In genomic region chr9:38255599-38255998, GRCh38 we compare ENCODE assay signal across 19 cellular contexts.
DNase-seq lines count a peak whose midpoint lies in the region; ATAC-seq, FAIRE-seq and TF ChIP-seq lines count a peak whose summit lies in the region.
"Had no signal": no experiment of that assay in that cellular context is flagged by ENCODE, and none has a peak within 500 bp of the region (broad histone marks: within the 10 kb centered on the region; RNA-seq: fewer than 3 reads in every experiment).

No MANE protein-coding gene starts in this region.

- no peak for TF ChIP-seq RAD21 in A549 (conservative IDR thresholded peaks at IDR 0.05 in 1 of 2, IDR thresholded peaks at IDR 0.05 in 1 of 2)
- TF ChIP-seq RAD21 in IMR-90 (IDR thresholded peaks at IDR 0.05; ENCODE audit: low read length) = no peak
- TF ChIP-seq RAD21 in K562 (CRISPR knock-in tag; conservative IDR thresholded peaks at IDR 0.05 in 1 of 2, IDR thresholded peaks at IDR 0.05 in 1 of 2) = no peak

- no peak overlapping the region for H3K9ac ChIP-seq in IMR-90 (ENCODE audit: low read depth, low read length)
- H3K9ac ChIP-seq in K562 (ENCODE audit: insufficient read depth in 1 of 2, low read depth in 2 of 2, low read length in 2 of 2) = no peak overlapping the region
- H3K9ac ChIP-seq: BLaER1 had no signal

- H2AK9ac ChIP-seq in IMR-90 (replicated peaks; ENCODE audit: low read depth, low read length, poor library complexity) = no peak overlapping the region

- no peak overlapping the region for H4K5ac ChIP-seq in IMR-90 (ENCODE audit: low read depth, low read length)

- no peak overlapping the region for H3K4me3 ChIP-seq in A549
- H3K4me3 ChIP-seq in IMR-90 (ENCODE audit: insufficient read depth, low read depth, low read length) = no peak overlapping the region
- H3K4me3 ChIP-seq in K562 = no peak overlapping the region
- H3K4me3 ChIP-seq in vagina = no peak overlapping the region
- H3K4me3 ChIP-seq in naive thymus-derived CD4-positive, alpha-beta T cell (ENCODE audit: low read length) = no peak overlapping the region
- H3K4me3 ChIP-seq: BLaER1, GM23338 had no signal

- no peaks in the 10 kb centered on the region for H3K79me1 ChIP-seq in IMR-90 (ENCODE audit: low read depth in 1 of 2, low read length in 2 of 2)

- dilution Hi-C loops in IMR-90 (cut with HindIII; ENCODE audit: low sequenced_read_pairs, unreplicated experiment) = no loop called here

- no peak overlapping the region for H2BK120ac ChIP-seq in IMR-90 (ENCODE audit: low read depth, low read length)

- no peak overlapping the region for H3K14ac ChIP-seq in IMR-90 (replicated peaks; ENCODE audit: low read depth, low read length)

- BruUV-seq in IMR-90 (replicated peaks; lab: Mats Ljungman, UMichigan) (no TSS peak), K562 (replicated peaks; lab: Mats Ljungman, UMichigan) (no TSS peak)

- H2AK5ac ChIP-seq in IMR-90 (ENCODE audit: low read depth, low read length) = no peak overlapping the region

- DNase-seq in A549 (ENCODE audit: low read depth in 1 of 2, low spot score in 1 of 2) (no peak), IMR-90 (no peak), K562 (ENCODE audit: extremely low read depth in 1 of 4, low spot score in 3 of 4) (no peak), vagina (ENCODE audit: extremely low spot score in 2 of 2) (peak; percentile 37 to 46)
- no peak for DNase-seq in naive thymus-derived CD4-positive, alpha-beta T cell
- no peak for DNase-seq in activated CD4-positive, alpha-beta T cell treated with anti-CD3 and anti-CD28 coated beads for 1 hour
- DNase-seq: Caco-2; CD4-positive, CD25-positive, alpha-beta regulatory T cell; CD8-positive, alpha-beta T cell; DMS153; DND-41; H9 had no signal

- no peak overlapping the region for H2AFZ ChIP-seq in IMR-90 (replicated peaks; ENCODE audit: low read length, poor library complexity)
- H2AFZ ChIP-seq in K562 (ENCODE audit: low read depth, low read length) = no peak overlapping the region
- H2AFZ ChIP-seq: GM23338 had no signal

- CTCF ChIA-PET in A549 (lab: Yijun Ruan, JAX) (no interaction called here), IMR-90 (lab: Yijun Ruan, JAX) (no interaction called here), K562 (lab: Yijun Ruan, JAX; ENCODE audit: low intra/inter-chr PET ratio) (no interaction called here)
- CTCF ChIA-PET in naive thymus-derived CD4-positive, alpha-beta T cell (lab: Charles Lee) = no interaction called here

- H3K9me1 ChIP-seq in IMR-90 (ENCODE audit: insufficient read depth, low read length) (no peaks in the 10 kb centered on the region), K562 (ENCODE audit: control insufficient read depth, insufficient read depth, low read length) (no peaks in the 10 kb centered on the region)

- H3K18ac ChIP-seq in IMR-90 (ENCODE audit: low read depth, low read length) = no peak overlapping the region

- peaks cover 0 to 3% (median 0%) of the 10 kb centered on the region in 11 donors for H3K9me3 Mint-ChIP-seq in naive thymus-derived CD4-positive, alpha-beta T cell
- H3K9me3 Mint-ChIP-seq: CD8-positive, alpha-beta T cell; GM23338 had no signal

- POLR2A ChIA-PET in A549 (lab: Yijun Ruan, JAX) = no interaction called here
- POLR2A ChIA-PET in IMR-90 (lab: Charles Lee; ENCODE audit: unreplicated experiment) = no interaction called here
- POLR2A ChIA-PET in K562 (lab: Yijun Ruan, JAX) = no interaction called here
- POLR2A ChIA-PET in naive thymus-derived CD4-positive, alpha-beta T cell (lab: Charles Lee) = no interaction called here

- no peak overlapping the region for H3K27ac Mint-ChIP-seq in naive thymus-derived CD4-positive, alpha-beta T cell
- H3K27ac Mint-ChIP-seq: B cell; CD4-positive, CD25-positive, alpha-beta regulatory T cell; CD8-positive, alpha-beta T cell; GM23338 had no signal

- no peak overlapping the region for H2BK15ac ChIP-seq in IMR-90 (ENCODE audit: low read depth, low read length)

- H3K4me1 ChIP-seq in A549 = no peaks in the 10 kb centered on the region
- H3K4me1 ChIP-seq in IMR-90 (ENCODE audit: control insufficient read depth, insufficient read depth, low read length) = no peaks in the 10 kb centered on the region
- no peaks in the 10 kb centered on the region for H3K4me1 ChIP-seq in K562 (replicated peaks in 1 of 2; ENCODE audit: control insufficient read depth in 2 of 2, insufficient read depth in 2 of 2, low read length in 2 of 2)
- no peaks in the 10 kb centered on the region for H3K4me1 ChIP-seq in vagina
- no peaks in the 10 kb centered on the region for H3K4me1 ChIP-seq in naive thymus-derived CD4-positive, alpha-beta T cell (ENCODE audit: control insufficient read depth in 2 of 2, insufficient read depth in 2 of 2, low read length in 2 of 2)
- H3K4me1 ChIP-seq: BLaER1 had no signal

- no peaks in the 10 kb centered on the region for H3K4me1 Mint-ChIP-seq in naive thymus-derived CD4-positive, alpha-beta T cell
- H3K4me1 Mint-ChIP-seq: B cell; CD4-positive, CD25-positive, alpha-beta regulatory T cell had no signal

- peaks cover 0 to 9% (median 0%) of the 10 kb centered on the region in 5 donors for H3K36me3 Mint-ChIP-seq in naive thymus-derived CD4-positive, alpha-beta T cell
- H3K36me3 Mint-ChIP-seq: CD4-positive, CD25-positive, alpha-beta regulatory T cell; CD8-positive, alpha-beta T cell had no signal

- no peak overlapping the region for H3K56ac ChIP-seq in IMR-90 (ENCODE audit: extremely low read depth, insufficient read depth, low read length)

- no peak overlapping the region for H3K4ac ChIP-seq in IMR-90 (ENCODE audit: low read depth, low read length)

- H3K36me3 ChIP-seq in IMR-90 (ENCODE audit: control insufficient read depth, insufficient read depth, low read length) (no peaks in the 10 kb centered on the region), K562 (ENCODE audit: control insufficient read depth, insufficient read depth, low read length) (no peaks in the 10 kb centered on the region), vagina (no peaks in the 10 kb centered on the region)
- H3K36me3 ChIP-seq in naive thymus-derived CD4-positive, alpha-beta T cell (ENCODE audit: control insufficient read depth in 2 of 3, insufficient read depth in 3 of 3, low read length in 3 of 3) = no peaks in the 10 kb centered on the region
- H3K36me3 ChIP-seq: BLaER1 had no signal

- in situ Hi-C loops in IMR-90 (cut with MboI; ENCODE audit: low sequenced_read_pairs) = no loop called here
- in situ Hi-C loops in K562 (cut with MboI) = no loop called here

- H3K23ac ChIP-seq in IMR-90 (ENCODE audit: low read depth, low read length) = no peak overlapping the region

- no peak for TF ChIP-seq CTCF in A549 (IDR thresholded peaks at IDR 0.05)
- TF ChIP-seq CTCF in IMR-90 (conservative IDR thresholded peaks at IDR 0.05; ENCODE audit: low read depth, low read length) = no peak
- no peak for TF ChIP-seq CTCF in K562 (IDR thresholded peaks at IDR 0.05 in 2 of 3, conservative IDR thresholded peaks at IDR 0.05 in 1 of 3; ENCODE audit: insufficient read depth in 2 of 3, low read depth in 1 of 3, low read length in 3 of 3)
- no peak for TF ChIP-seq CTCF in vagina (IDR thresholded peaks at IDR 0.05)

- H3K27ac ChIP-seq in A549 (no peak overlapping the region), IMR-90 (ENCODE audit: insufficient read depth, low read length) (no peak overlapping the region), K562 (ENCODE audit: extremely low read depth, low read depth, low read length) (no peak overlapping the region), vagina (no peak overlapping the region)
- H3K27ac ChIP-seq in naive thymus-derived CD4-positive, alpha-beta T cell (ENCODE audit: low read depth, low read length) = no peak overlapping the region
- H3K27ac ChIP-seq: BLaER1, C4-2B had no signal

- H2BK20ac ChIP-seq in IMR-90 (ENCODE audit: low read depth, low read length) = no peak overlapping the region

- no peak overlapping the region for H4K8ac ChIP-seq in IMR-90 (ENCODE audit: low read depth in 2 of 2, low read length in 2 of 2)

- H3K9me3 ChIP-seq in A549 = peaks cover 3% of the 10 kb centered on the region; the same call in 1 of the 3 replicates
- no peaks in the 10 kb centered on the region for H3K9me3 ChIP-seq in IMR-90 (ENCODE audit: control insufficient read depth, insufficient read depth, low read length)
- H3K9me3 ChIP-seq in K562 (replicated peaks; ENCODE audit: control insufficient read depth, insufficient read depth, low read depth, low read length) = no peaks in the 10 kb centered on the region
- no peaks in the 10 kb centered on the region for H3K9me3 ChIP-seq in vagina
- H3K9me3 ChIP-seq in naive thymus-derived CD4-positive, alpha-beta T cell (ENCODE audit: control insufficient read depth in 2 of 3, low read length in 3 of 3) = no peaks in the 10 kb centered on the region
- H3K9me3 ChIP-seq: BLaER1, Caco-2 had no signal

- no peak for ATAC-seq in A549
- no peak for ATAC-seq in IMR-90 (ENCODE audit: low read depth)
- no peak for ATAC-seq in K562
- ATAC-seq in naive thymus-derived CD4-positive, alpha-beta T cell = no peak
- ATAC-seq: CD8-positive, alpha-beta T cell; GM23338; HCT116 had no signal

- no peak overlapping the region for H4K91ac ChIP-seq in IMR-90 (ENCODE audit: insufficient read depth, low read depth, low read length)

- no peaks in the 10 kb centered on the region for H3K79me2 ChIP-seq in K562 (ENCODE audit: control insufficient read depth, insufficient read depth, low read length)

- WGBS in A549 (ENCODE audit: missing lambda C conversion rate) = 67% methylated on average over 3 of the region's 3 CpGs
- no CpG with 5 or more reads among the region's 3 CpGs for WGBS in IMR-90 (ENCODE audit: extremely low coverage in 2 of 2, insufficient read length in 1 of 2), 2 experiments
- 0% methylated on average over 3 of the region's 3 CpGs for WGBS in K562 (ENCODE audit: insufficient coverage, low coverage, missing lambda C conversion rate)

- H4K20me1 ChIP-seq in IMR-90 (ENCODE audit: insufficient read depth, low read length) (no peaks in the 10 kb centered on the region), K562 (replicated peaks; ENCODE audit: control insufficient read depth, insufficient read depth, low read length) (no peaks in the 10 kb centered on the region; the same call in 1 of the 2 replicates)
- H4K20me1 ChIP-seq: BLaER1 had no signal

- peaks cover 0 to 11% (median 0%) of the 10 kb centered on the region in 5 donors for H3K27me3 Mint-ChIP-seq in naive thymus-derived CD4-positive, alpha-beta T cell
- H3K27me3 Mint-ChIP-seq: CD4-positive, CD25-positive, alpha-beta regulatory T cell had no signal

- intact Hi-C loops in IMR-90 (cut with micrococcal nuclease) = loop anchor here (2.0 kb wide), 1 partner anchor 17 kb away; no protein-coding TSS in a partner anchor
- intact Hi-C loops in K562 (cut with micrococcal nuclease) = loop anchor here (10.0 kb wide), 1 partner anchor 171 kb away; no protein-coding TSS in a partner anchor
- intact Hi-C loops in vagina (cut with DNase I) = no loop called here
- intact Hi-C loops in naive thymus-derived CD4-positive, alpha-beta T cell (cut with micrococcal nuclease) = no loop called here

- no peak overlapping the region for H3K4me3 Mint-ChIP-seq in naive thymus-derived CD4-positive, alpha-beta T cell
- H3K4me3 Mint-ChIP-seq: B cell; CD4-positive, CD25-positive, alpha-beta regulatory T cell; CD8-positive, alpha-beta T cell; GM23338; H9 had no signal

- no peak overlapping the region for H2BK5ac ChIP-seq in IMR-90 (ENCODE audit: low read depth, low read length, poor library complexity, severe bottlenecking)

- H3K4me2 ChIP-seq in A549 (no peak overlapping the region), IMR-90 (ENCODE audit: low read depth, low read length) (no peak overlapping the region), K562 (ENCODE audit: insufficient read depth, low read length) (no peak overlapping the region)
- H3K4me2 ChIP-seq: BLaER1, GM23338 had no signal

- no peak for TF ChIP-seq EP300 in A549 (IDR thresholded peaks at IDR 0.05)
- no peak for TF ChIP-seq EP300 in K562 (IDR thresholded peaks at IDR 0.05; ENCODE audit: low read length)

- peaks cover 33% of the 10 kb centered on the region for H3K27me3 ChIP-seq in IMR-90 (ENCODE audit: control insufficient read depth, insufficient read depth, low read length)
- H3K27me3 ChIP-seq in K562 (ENCODE audit: control insufficient read depth in 2 of 2, insufficient read depth in 2 of 2, low read length in 2 of 2) = peaks cover 10 to 27% of the 10 kb centered on the region in 2 experiments; a peak in 4 of 5 replicates
- H3K27me3 ChIP-seq in vagina = no peaks in the 10 kb centered on the region
- H3K27me3 ChIP-seq in naive thymus-derived CD4-positive, alpha-beta T cell (ENCODE audit: control insufficient read depth in 2 of 2, insufficient read depth in 2 of 2, low read length in 2 of 2) = no peaks in the 10 kb centered on the region
- H3K27me3 ChIP-seq: BLaER1 had no signal

- TF ChIP-seq POLR2A in A549 (IDR thresholded peaks at IDR 0.05; ENCODE audit: low read length) (no peak), IMR-90 (IDR thresholded peaks at IDR 0.05; ENCODE audit: low read depth, low read length) (no peak), K562 (conservative IDR thresholded peaks at IDR 0.05) (no peak), vagina (IDR thresholded peaks at IDR 0.05) (no peak)

- FAIRE-seq in A549 (lab: Jason Lieb, UNC) = no peak
- FAIRE-seq in K562 (lab: Jason Lieb, UNC) = no peak
- FAIRE-seq: G401.6, GM12892 had no signal

Comparison
In these comparisons a context has a peak if more than half of its experiments do, and no peak if none do; other contexts are left out.
1. DNase-seq: peak in vagina (2 of 2); none in A549 (0 of 2), IMR-90 (single experiment), K562 (0 of 4), naive thymus-derived CD4-positive, alpha-beta T cell (0 of 9) and activated CD4-positive, alpha-beta T cell treated with anti-CD3 and anti-CD28 coated beads for 1 hour (single experiment).
2. intact Hi-C loops: an anchor here in IMR-90 (2.0 kb wide) and K562 (10.0 kb wide); none called in vagina and naive thymus-derived CD4-positive, alpha-beta T cell.
3. Of the 35 proteins assayed by ChIP-seq in both K562 and A549: peak only in K562: none; only in A549: none; in both: MAFK; in neither: 34.